In the genomic region with DNA sequence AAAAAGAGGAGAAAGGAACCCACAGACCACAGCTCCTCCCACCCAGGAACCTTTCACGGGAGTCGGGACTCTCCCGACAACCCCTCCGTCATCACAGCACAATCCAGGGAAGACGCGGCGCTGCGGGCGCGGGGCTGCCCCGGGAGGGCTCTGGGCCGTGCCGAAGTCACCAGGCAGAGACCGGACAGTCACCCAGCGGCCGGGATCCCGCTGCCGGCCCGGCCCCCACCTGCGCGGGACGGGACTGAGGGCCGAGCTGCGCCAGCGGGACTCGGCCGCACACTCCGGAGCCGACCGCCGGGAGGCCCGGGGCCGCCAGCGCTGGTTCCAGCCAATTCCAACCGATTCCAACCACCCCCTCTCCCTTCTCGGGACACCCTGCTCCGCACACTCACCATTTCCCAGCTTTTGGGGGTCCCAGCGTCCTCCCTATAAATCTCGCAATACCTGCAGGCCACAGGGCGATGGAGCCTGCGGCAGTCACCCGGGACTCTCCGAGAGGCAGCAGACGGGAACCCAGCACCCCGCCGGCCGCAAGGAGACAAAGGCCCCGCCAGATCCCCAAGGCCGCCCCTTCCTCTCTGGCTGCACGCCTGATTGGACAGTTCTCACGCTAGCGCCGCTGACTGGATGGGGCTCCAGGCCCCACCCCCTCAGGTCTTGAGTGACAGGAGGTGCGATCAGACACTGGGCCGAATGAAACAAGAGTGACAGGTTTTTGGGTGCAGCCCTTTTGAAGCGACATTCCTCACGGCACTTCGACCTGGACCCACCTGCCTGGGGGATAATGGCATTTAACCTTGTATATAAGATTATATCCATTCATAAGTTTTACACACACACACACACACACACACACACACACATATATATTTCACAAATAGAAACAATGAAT, we compare ENCODE assay signal across 1 cellular context.
TF ChIP-seq lines count a peak whose summit lies in the region.

TSS of gene ZNF695 (minus strand) at position 547 of the 895 bp plus-strand sequence. CDS start at position 398, 149 bp downstream.

TF ChIP-seq in IMR-90, 13 proteins besides CTCF, POLR2A, EP300 and RAD21 (continued from another document):
- TF ChIP-seq MAFK (IDR thresholded peaks at IDR 0.05; ENCODE audit: low read depth, low read length) (no peak), NFE2L2 (IDR thresholded peaks at IDR 0.05; ENCODE audit: low read depth, low read length) (no peak), RCOR1 (IDR thresholded peaks at IDR 0.05; ENCODE audit: insufficient replicate concordance, low read length) (no peak), MXI1 (IDR thresholded peaks at IDR 0.05; ENCODE audit: borderline replicate concordance, low read depth, low read length) (peak; percentile 49; the same call in 1 of the 2 replicates), BHLHE40 (IDR thresholded peaks at IDR 0.05; ENCODE audit: low read depth, low read length) (no peak), MAZ (IDR thresholded peaks at IDR 0.05; ENCODE audit: borderline replicate concordance, low read depth, low read length) (peak; percentile 10; the same call in 1 of the 2 replicates), SMC3 (IDR thresholded peaks at IDR 0.05; ENCODE audit: low read depth, low read length) (no peak), CEBPB (IDR thresholded peaks at IDR 0.05; ENCODE audit: low read depth, low read length) (no peak)
- TF ChIP-seq, protein P1, sequence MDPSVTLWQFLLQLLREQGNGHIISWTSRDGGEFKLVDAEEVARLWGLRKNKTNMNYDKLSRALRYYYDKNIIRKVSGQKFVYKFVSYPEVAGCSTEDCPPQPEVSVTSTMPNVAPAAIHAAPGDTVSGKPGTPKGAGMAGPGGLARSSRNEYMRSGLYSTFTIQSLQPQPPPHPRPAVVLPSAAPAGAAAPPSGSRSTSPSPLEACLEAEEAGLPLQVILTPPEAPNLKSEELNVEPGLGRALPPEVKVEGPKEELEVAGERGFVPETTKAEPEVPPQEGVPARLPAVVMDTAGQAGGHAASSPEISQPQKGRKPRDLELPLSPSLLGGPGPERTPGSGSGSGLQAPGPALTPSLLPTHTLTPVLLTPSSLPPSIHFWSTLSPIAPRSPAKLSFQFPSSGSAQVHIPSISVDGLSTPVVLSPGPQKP (IDR thresholded peaks at IDR 0.05; ENCODE audit: borderline replicate concordance, low read depth, low read length), result no peak
